ENCODE assay signal across 18 cellular contexts in genomic region chr2:118852605-118853128, GRCh38. TPM values are rescaled to one million over a fixed set of nuclear protein-coding genes. Genes with fewer than 3 reads are reported as not detected.
DNase-seq lines count a peak whose midpoint lies in the region; ATAC-seq and TF ChIP-seq lines count a peak whose summit lies in the region.
"Had no signal": no experiment of that assay in that cellular context is flagged by ENCODE, and none has a peak within 500 bp of the region (broad histone marks: within the 10 kb centered on the region; RNA-seq: fewer than 3 reads in every experiment).

No MANE protein-coding gene starts in this region.

- intact Hi-C loops in activated CD8-positive, alpha-beta T cell treated with anti-CD3 and anti-CD28 coated beads for 36 hours (cut with micrococcal nuclease) = no loop called here

- no peaks in the 10 kb centered on the region for H3K9me3 Mint-ChIP-seq in activated CD8-positive, alpha-beta T cell treated with anti-CD3 and anti-CD28 coated beads, Interleukin-2, amount 10 ng/mL, durations not matched to agents 7 days and 5 days (ENCODE audit: insufficient read depth)
- H3K9me3 Mint-ChIP-seq in activated CD8-positive, alpha-beta T cell treated with anti-CD3 and anti-CD28 coated beads for 36 hours = no peaks in the 10 kb centered on the region
- H3K9me3 Mint-ChIP-seq in IgD-negative memory B cell = peaks cover 0 to 6% (median 0%) of the 10 kb centered on the region in 3 donors
- H3K9me3 Mint-ChIP-seq: HFFc6; stimulated activated naive CD8-positive, alpha-beta T cell treated with anti-CD3 and anti-CD28 coated beads, Interleukin-15, amount 100 ng/mL, for 72 hours had no signal

- peaks cover 79% of the 10 kb centered on the region for H3K27me3 Mint-ChIP-seq in activated CD8-positive, alpha-beta T cell treated with anti-CD3 and anti-CD28 coated beads, Interleukin-2, amount 10 ng/mL, durations not matched to agents 7 days and 5 days (ENCODE audit: low read depth)
- H3K27me3 Mint-ChIP-seq in activated CD8-positive, alpha-beta T cell treated with anti-CD3 and anti-CD28 coated beads for 36 hours = peaks cover 76% of the 10 kb centered on the region
- H3K27me3 Mint-ChIP-seq in IgD-negative memory B cell = peaks cover 69% of the 10 kb centered on the region

- no peak for DNase-seq in activated CD8-positive, alpha-beta T cell treated with anti-CD3 and anti-CD28 coated beads, Interleukin-2, amount 10 ng/mL, durations not matched to agents 7 days and 5 days
- no peak for DNase-seq in activated CD8-positive, alpha-beta T cell treated with anti-CD3 and anti-CD28 coated beads for 36 hours
- no peak for DNase-seq in fibroblast of mammary gland (ENCODE audit: low read depth)
- no peak for DNase-seq in skeletal muscle cell (ENCODE audit: low read depth)
- no peak for DNase-seq in NCI-H446 treated with DMSO at 0.1 percent for 48 hours (lab: John Stamatoyannopoulos, UW)
- no peak for DNase-seq in HCEC 1CT
- DNase-seq in NAMALWA (ENCODE audit: low spot score) = no peak
- DNase-seq: activated CD4-positive, alpha-beta T cell treated with anti-CD3 and anti-CD28 coated beads for 4 hours; amniotic stem cell; HFFc6; midbrain; NCI-H2081 treated with DMSO at 0.1 percent for 48 hours; NCI-H748 treated with DMSO at 0.1 percent for 48 hours; occipital lobe; stimulated activated naive CD8-positive, alpha-beta T cell treated with anti-CD3 and anti-CD28 coated beads, Interleukin-15, amount 100 ng/mL, for 72 hours; T-helper 17 cell had no signal

- CTCF ChIA-PET in activated CD8-positive, alpha-beta T cell treated with anti-CD3 and anti-CD28 coated beads, Interleukin-2, amount 10 ng/mL, durations not matched to agents 7 days and 5 days (lab: Charles Lee) = no interaction called here
- CTCF ChIA-PET in activated CD8-positive, alpha-beta T cell treated with anti-CD3 and anti-CD28 coated beads for 36 hours (lab: Charles Lee) = no interaction called here

- H3K36me3 Mint-ChIP-seq in activated CD8-positive, alpha-beta T cell treated with anti-CD3 and anti-CD28 coated beads, Interleukin-2, amount 10 ng/mL, durations not matched to agents 7 days and 5 days (ENCODE audit: low read depth) = peaks cover 9% of the 10 kb centered on the region
- H3K36me3 Mint-ChIP-seq in activated CD8-positive, alpha-beta T cell treated with anti-CD3 and anti-CD28 coated beads for 36 hours (ENCODE audit: low read depth) = no peaks in the 10 kb centered on the region
- no peaks in the 10 kb centered on the region for H3K36me3 Mint-ChIP-seq in IgD-negative memory B cell

- no peak for TF ChIP-seq CTCF in activated CD8-positive, alpha-beta T cell treated with anti-CD3 and anti-CD28 coated beads for 36 hours (IDR thresholded peaks at IDR 0.05)
- no peak for TF ChIP-seq CTCF in fibroblast of mammary gland (conservative IDR thresholded peaks at IDR 0.05; ENCODE audit: control insufficient read depth, insufficient read depth, low read depth, low read length)

- peak overlapping the region; percentile 14 for H3K27ac Mint-ChIP-seq in activated CD8-positive, alpha-beta T cell treated with anti-CD3 and anti-CD28 coated beads, Interleukin-2, amount 10 ng/mL, durations not matched to agents 7 days and 5 days
- H3K27ac Mint-ChIP-seq in activated CD8-positive, alpha-beta T cell treated with anti-CD3 and anti-CD28 coated beads for 36 hours = no peak overlapping the region
- H3K27ac Mint-ChIP-seq in IgD-negative memory B cell = peak overlapping the region; percentile 54 to 90 (median 68)
- H3K27ac Mint-ChIP-seq: HFFc6 had no signal

- H3K4me3 Mint-ChIP-seq in activated CD8-positive, alpha-beta T cell treated with anti-CD3 and anti-CD28 coated beads, Interleukin-2, amount 10 ng/mL, durations not matched to agents 7 days and 5 days = no peak overlapping the region
- H3K4me3 Mint-ChIP-seq in activated CD8-positive, alpha-beta T cell treated with anti-CD3 and anti-CD28 coated beads for 36 hours = no peak overlapping the region
- peak overlapping the region in 2 of 4 donors; percentile 17 to 40 for H3K4me3 Mint-ChIP-seq in IgD-negative memory B cell
- H3K4me3 Mint-ChIP-seq: HFFc6; stimulated activated naive CD8-positive, alpha-beta T cell treated with anti-CD3 and anti-CD28 coated beads, Interleukin-15, amount 100 ng/mL, for 72 hours had no signal

- ATAC-seq in activated CD8-positive, alpha-beta T cell treated with anti-CD3 and anti-CD28 coated beads, Interleukin-2, amount 10 ng/mL, durations not matched to agents 7 days and 5 days = no peak
- ATAC-seq in activated CD8-positive, alpha-beta T cell treated with anti-CD3 and anti-CD28 coated beads for 36 hours = no peak
- ATAC-seq: stimulated activated naive CD8-positive, alpha-beta T cell treated with anti-CD3 and anti-CD28 coated beads, Interleukin-15, amount 100 ng/mL, for 72 hours; T-helper 17 cell had no signal

- peaks cover 16% of the 10 kb centered on the region for H3K4me1 Mint-ChIP-seq in activated CD8-positive, alpha-beta T cell treated with anti-CD3 and anti-CD28 coated beads, Interleukin-2, amount 10 ng/mL, durations not matched to agents 7 days and 5 days (ENCODE audit: low read depth)
- peaks cover 26% of the 10 kb centered on the region for H3K4me1 Mint-ChIP-seq in activated CD8-positive, alpha-beta T cell treated with anti-CD3 and anti-CD28 coated beads for 36 hours (ENCODE audit: low read depth)
- H3K4me1 Mint-ChIP-seq in IgD-negative memory B cell = peaks cover 4 to 12% (median 8%) of the 10 kb centered on the region in 3 donors

- H3K4me3 ChIP-seq in fibroblast of mammary gland (ENCODE audit: control insufficient read depth, low read depth, low read length) (peak overlapping the region; percentile 39), skeletal muscle cell (ENCODE audit: low read depth, low read length) (peak overlapping the region; percentile 38)

- POLR2A ChIA-PET in activated CD8-positive, alpha-beta T cell treated with anti-CD3 and anti-CD28 coated beads, Interleukin-2, amount 10 ng/mL, durations not matched to agents 7 days and 5 days (lab: Charles Lee) = no interaction called here
- POLR2A ChIA-PET in activated CD8-positive, alpha-beta T cell treated with anti-CD3 and anti-CD28 coated beads for 36 hours (lab: Charles Lee) = no interaction called here

RNA-seq across cellular contexts. Expression of gene EN1, which starts 5.2 kb away (rescaled TPM):
- not detected for total RNA-seq in activated CD8-positive, alpha-beta T cell treated with anti-CD3 and anti-CD28 coated beads, Interleukin-2, amount 10 ng/mL, durations not matched to agents 7 days and 5 days
- total RNA-seq in activated CD8-positive, alpha-beta T cell treated with anti-CD3 and anti-CD28 coated beads for 36 hours = not detected
- polyA plus RNA-seq in IgD-negative memory B cell = not detected
- total RNA-seq: HFFc6, kidney epithelial cell, occipital lobe, T-helper 17 cell had no signal
